Comparison of ENCODE assay signal across 16 cellular contexts in genomic region chr12:80805106-80805505, GRCh38.
DNase-seq lines count a peak whose midpoint lies in the region; ATAC-seq and TF ChIP-seq lines count a peak whose summit lies in the region.
"Had no signal": no experiment of that assay in that cellular context is flagged by ENCODE, and none has a peak within 500 bp of the region (broad histone marks: within the 10 kb centered on the region; RNA-seq: fewer than 3 reads in every experiment).

No MANE protein-coding gene starts in this region.

- no peak for ATAC-seq in GM21717 (IDR thresholded peaks at IDR 0.05; ENCODE audit: unreplicated experiment)
- no peak for ATAC-seq in stimulated activated memory B cell treated with anti-CD40 and anti-IgM and Interleukin-4, amounts not matched to agents 10 μg/mL and 1 μg/mL and 100 μg/mL, for 72 hours
- ATAC-seq: CD8-positive, alpha-beta T cell; HCT116 had no signal

- H3K4me1 ChIP-seq in Karpas-422 (ENCODE audit: low read length): peaks cover 18% of the 10 kb centered on the region

- H3K9me3 Mint-ChIP-seq in stimulated activated memory B cell treated with anti-CD40 and anti-IgM and Interleukin-4, amounts not matched to agents 10 μg/mL and 1 μg/mL and 100 μg/mL, for 72 hours: no peaks in the 10 kb centered on the region

- H3K9me3 ChIP-seq in Karpas-422 (ENCODE audit: low read length): no peaks in the 10 kb centered on the region

- H3K79me2 ChIP-seq in Karpas-422 (ENCODE audit: low read length): no peaks in the 10 kb centered on the region

- no peak overlapping the region for H3K27ac ChIP-seq in Karpas-422 (ENCODE audit: low read length)
- H3K27ac ChIP-seq: 22Rv1 had no signal

- no peaks in the 10 kb centered on the region for H4K20me1 ChIP-seq in Karpas-422 (ENCODE audit: insufficient read depth, low read depth, low read length)

- H3K36me3 ChIP-seq in Karpas-422 (ENCODE audit: insufficient read depth, low read length): no peaks in the 10 kb centered on the region

- no peak overlapping the region for H3K4me2 ChIP-seq in Karpas-422 (ENCODE audit: low read depth, low read length, poor library complexity, severe bottlenecking)

- H3K9ac ChIP-seq in Karpas-422 (ENCODE audit: low read length): no peak overlapping the region

- H2AFZ ChIP-seq in Karpas-422 (ENCODE audit: low read length): no peak overlapping the region

- H3K27ac Mint-ChIP-seq in stimulated activated memory B cell treated with anti-CD40 and anti-IgM and Interleukin-4, amounts not matched to agents 10 μg/mL and 1 μg/mL and 100 μg/mL, for 72 hours: no peak overlapping the region
- H3K27ac Mint-ChIP-seq: CD14-positive monocyte; CD8-positive, alpha-beta T cell had no signal

- no peaks in the 10 kb centered on the region for H3K27me3 ChIP-seq in Karpas-422 (ENCODE audit: low read length)

- H3K4me1 Mint-ChIP-seq in stimulated activated memory B cell treated with anti-CD40 and anti-IgM and Interleukin-4, amounts not matched to agents 10 μg/mL and 1 μg/mL and 100 μg/mL, for 72 hours: no peaks in the 10 kb centered on the region
- H3K4me1 Mint-ChIP-seq: CD14-positive monocyte had no signal

- H3K4me3 Mint-ChIP-seq in stimulated activated memory B cell treated with anti-CD40 and anti-IgM and Interleukin-4, amounts not matched to agents 10 μg/mL and 1 μg/mL and 100 μg/mL, for 72 hours: no peak overlapping the region
- H3K4me3 Mint-ChIP-seq: CD14-positive monocyte; CD8-positive, alpha-beta T cell had no signal

- no peak for TF ChIP-seq CTCF in fibroblast of mammary gland (conservative IDR thresholded peaks at IDR 0.05; ENCODE audit: control insufficient read depth, insufficient read depth, low read depth, low read length)

- H3K27me3 Mint-ChIP-seq in stimulated activated memory B cell treated with anti-CD40 and anti-IgM and Interleukin-4, amounts not matched to agents 10 μg/mL and 1 μg/mL and 100 μg/mL, for 72 hours: no peaks in the 10 kb centered on the region

- no peaks in the 10 kb centered on the region for H3K36me3 Mint-ChIP-seq in stimulated activated memory B cell treated with anti-CD40 and anti-IgM and Interleukin-4, amounts not matched to agents 10 μg/mL and 1 μg/mL and 100 μg/mL, for 72 hours
- H3K36me3 Mint-ChIP-seq: CD8-positive, alpha-beta T cell had no signal

- DNase-seq in NCI-H82 (lab: John Stamatoyannopoulos, UW): peak; percentile 19
- no peak for DNase-seq in NCI-H82 treated with DMSO at 0.1 percent for 48 hours (lab: John Stamatoyannopoulos, UW; ENCODE audit: unreplicated experiment)
- DNase-seq in Karpas-422: peak; percentile 14
- DNase-seq in fibroblast of mammary gland (ENCODE audit: low read depth): peak; percentile 53
- no peak for DNase-seq in NCI-H2081 (lab: John Stamatoyannopoulos, UW)
- no peak for DNase-seq in effector CD8-positive, alpha-beta T cell (lab: John Stamatoyannopoulos, UW)
- DNase-seq: CD8-positive, alpha-beta T cell; COR-L47; DMS153; DMS79 treated with DMSO at 0.1 percent for 48 hours; GF-D8 had no signal

- H3K9me2 ChIP-seq in Karpas-422 (replicated peaks; ENCODE audit: insufficient read depth, low read length): no peaks in the 10 kb centered on the region

- H3K4me3 ChIP-seq in Karpas-422 (ENCODE audit: low read length): no peak overlapping the region
- no peak overlapping the region for H3K4me3 ChIP-seq in fibroblast of mammary gland (ENCODE audit: control insufficient read depth, low read depth, low read length)

Comparison
In these comparisons a context has a peak if more than half of its experiments do, and no peak if none do; other contexts are left out.
1. DNase-seq: peak in NCI-H82 (single experiment), Karpas-422 (single experiment) and fibroblast of mammary gland (single experiment); none in NCI-H82 treated with DMSO at 0.1 percent for 48 hours (single experiment), NCI-H2081 (0 of 2) and effector CD8-positive, alpha-beta T cell (single experiment).